Comparison of ENCODE assay signal across 11 cellular contexts in genomic region chr7:80312139-80312661, GRCh38.
DNase-seq lines count a peak whose midpoint lies in the region; ATAC-seq lines count a peak whose summit lies in the region.
"Had no signal": no experiment of that assay in that cellular context is flagged by ENCODE, and none has a peak within 500 bp of the region (broad histone marks: within the 10 kb centered on the region; RNA-seq: fewer than 3 reads in every experiment).

No MANE protein-coding gene starts in this region.

- DNase-seq in H4 (ENCODE audit: low spot score) (peak; percentile 96), NCI-H510A treated with DMSO at 0.1 percent for 48 hours (lab: John Stamatoyannopoulos, UW) (peak; percentile 8), epithelial cell of prostate (ENCODE audit: low read depth, low spot score) (peak; percentile 53), non-pigmented ciliary epithelial cell (ENCODE audit: low read depth) (peak; percentile 71), cerebellum (ENCODE audit: low spot score) (no peak), inferior parietal cortex (ENCODE audit: extremely low spot score) (no peak)
- DNase-seq: activated CD8-positive, alpha-beta memory T cell treated with anti-CD3 and anti-CD28 coated beads, Interleukin-2, amount 10 ng/mL, durations not matched to agents 7 days and 5 days; MM.1S; stimulated activated naive B cell treated with anti-CD40 and anti-IgM and Interleukin-4, amounts not matched to agents 10 μg/mL and 1 μg/mL and 100 μg/mL, for 72 hours had no signal

- ATAC-seq in HG03457 (IDR thresholded peaks at IDR 0.05; ENCODE audit: unreplicated experiment) (no peak), GM18861 (IDR thresholded peaks at IDR 0.05; ENCODE audit: unreplicated experiment) (no peak)
- ATAC-seq: activated CD8-positive, alpha-beta memory T cell treated with anti-CD3 and anti-CD28 coated beads, Interleukin-2, amount 10 ng/mL, durations not matched to agents 7 days and 5 days; stimulated activated naive B cell treated with anti-CD40 and anti-IgM and Interleukin-4, amounts not matched to agents 10 μg/mL and 1 μg/mL and 100 μg/mL, for 72 hours had no signal

- H3K27ac ChIP-seq in epithelial cell of prostate: peak overlapping the region; percentile 73

Comparison
In these comparisons a context has a peak if more than half of its experiments do, and no peak if none do; other contexts are left out.
1. DNase-seq: peak in H4 (single experiment), NCI-H510A treated with DMSO at 0.1 percent for 48 hours (single experiment), epithelial cell of prostate (single experiment) and non-pigmented ciliary epithelial cell (single experiment); none in cerebellum (single experiment) and inferior parietal cortex (single experiment).